In the genomic region with DNA sequence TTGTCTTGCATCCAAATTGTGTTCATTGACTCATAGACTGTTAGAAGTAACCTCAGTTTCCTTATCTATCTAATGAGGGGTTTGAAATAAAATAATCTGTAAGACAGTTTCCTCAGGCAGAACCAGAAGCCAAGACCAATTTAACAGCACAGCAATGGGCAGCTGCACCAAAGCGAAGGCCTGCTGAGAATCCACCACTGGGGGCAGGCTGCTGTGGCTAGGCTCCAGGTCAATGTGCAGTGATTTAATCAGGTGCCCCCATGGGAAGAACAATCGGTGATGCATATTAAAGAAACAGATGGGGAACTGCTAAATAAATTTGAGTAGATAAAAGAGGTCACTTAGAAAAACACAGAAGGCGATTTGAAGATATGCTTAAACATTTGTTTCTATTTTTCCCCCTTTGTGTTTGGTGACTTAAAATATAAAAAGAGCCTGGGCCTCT, we compare ENCODE assay signal across 9 cellular contexts. TPM values are rescaled to one million over a fixed set of nuclear protein-coding genes. Genes with fewer than 3 reads are reported as not detected.
DNase-seq lines count a peak whose midpoint lies in the region; ATAC-seq and TF ChIP-seq lines count a peak whose summit lies in the region.
"Had no signal": no experiment of that assay in that cellular context is flagged by ENCODE, and none has a peak within 500 bp of the region (broad histone marks: within the 10 kb centered on the region; RNA-seq: fewer than 3 reads in every experiment).

No MANE protein-coding gene starts in this region.

- CTCF ChIA-PET in MCF 10A (lab: Yijun Ruan, JAX), result interaction anchor here (0.6 to 1.2 kb wide), 6 partner anchors 20 to 125 kb away, joined by 3 to 4 read pairs (median 3); no protein-coding TSS in a partner anchor

- H3K4me3 Mint-ChIP-seq in MCF 10A (ENCODE audit: unreplicated experiment) (no peak overlapping the region), type B pancreatic cell (no peak overlapping the region)

- 39 to 48% methylated on average over 3 of the region's 3 CpGs for WGBS in heart right ventricle, 2 donors

- BruUV-seq in MCF 10A (replicated peaks; lab: Mats Ljungman, UMichigan), result no TSS peak

- POLR2A ChIA-PET in MCF 10A (lab: Yijun Ruan, JAX), result interaction anchor here (0.6 kb wide), 1 partner anchor 52 kb away, joined by 3 read pairs; no protein-coding TSS in a partner anchor

- peak in 7 of 8 donors; percentile 72 to 84 (median 81) for ATAC-seq in heart right ventricle
- ATAC-seq in HG03196 (IDR thresholded peaks at IDR 0.05; ENCODE audit: unreplicated experiment), result no peak
- ATAC-seq in GM18907 (IDR thresholded peaks at IDR 0.05; ENCODE audit: unreplicated experiment), result no peak

- DNase-seq in MCF 10A (ENCODE audit: unreplicated experiment) (peak; percentile 46), breast epithelium (ENCODE audit: low spot score in 2 of 2) (no peak), RPMI7951 (ENCODE audit: low read depth) (peak; percentile 36), heart right ventricle (peak; percentile 54 to 64), type B pancreatic cell (ENCODE audit: extremely low spot score, unreplicated experiment) (no peak)
- DNase-seq in effector CD8-positive, alpha-beta T cell (lab: John Stamatoyannopoulos, UW), result no peak

- H3K36me3 ChIP-seq in breast epithelium (no peaks in the 10 kb centered on the region), heart right ventricle (peaks cover 0 to 34% (median 7%) of the 10 kb centered on the region in 9 donors)

- H3K9me3 ChIP-seq in breast epithelium (no peaks in the 10 kb centered on the region), heart right ventricle (no peaks in the 10 kb centered on the region)

- no peaks in the 10 kb centered on the region for H3K9me3 Mint-ChIP-seq in MCF 10A (ENCODE audit: unreplicated experiment)
- H3K9me3 Mint-ChIP-seq in type B pancreatic cell, result no peaks in the 10 kb centered on the region

- no peaks in the 10 kb centered on the region for H3K27me3 Mint-ChIP-seq in MCF 10A (ENCODE audit: insufficient read depth, unreplicated experiment)
- H3K27me3 Mint-ChIP-seq in type B pancreatic cell, result no peaks in the 10 kb centered on the region

- no peaks in the 10 kb centered on the region for H3K27me3 ChIP-seq in breast epithelium
- no peaks in the 10 kb centered on the region for H3K27me3 ChIP-seq in heart right ventricle

- H3K4me1 Mint-ChIP-seq in MCF 10A (ENCODE audit: insufficient read depth, unreplicated experiment) (peaks cover 7% of the 10 kb centered on the region), type B pancreatic cell (ENCODE audit: unreplicated experiment) (peaks cover 21% of the 10 kb centered on the region)

- no peak overlapping the region for H3K27ac ChIP-seq in breast epithelium
- H3K27ac ChIP-seq in heart right ventricle, result no peak overlapping the region
- H3K27ac ChIP-seq: SK-N-MC had no signal

- H3K36me3 Mint-ChIP-seq in MCF 10A (ENCODE audit: insufficient read depth, unreplicated experiment), result peaks cover 9% of the 10 kb centered on the region
- no peaks in the 10 kb centered on the region for H3K36me3 Mint-ChIP-seq in type B pancreatic cell

- TF ChIP-seq CTCF in MCF 10A (IDR thresholded peaks at IDR 0.05; ENCODE audit: unreplicated experiment) (peak; percentile 32), breast epithelium (IDR thresholded peaks at IDR 0.05) (no peak), heart right ventricle (IDR thresholded peaks at IDR 0.05) (peak; percentile 44 to 75 (median 59)), type B pancreatic cell (conservative IDR thresholded peaks at IDR 0.05) (peak; percentile 75)

- intact Hi-C loops in MCF 10A (cut with micrococcal nuclease), result no loop called here
- intact Hi-C loops in breast epithelium (cut with DNase I; ENCODE audit: low total_unique reads), result no loop called here
- intact Hi-C loops in heart right ventricle (cut with DNase I), result no loop called here

- no peaks in the 10 kb centered on the region for H3K4me1 ChIP-seq in breast epithelium
- H3K4me1 ChIP-seq in heart right ventricle, result peaks cover 0 to 4% (median 0%) of the 10 kb centered on the region in 9 donors

- no peak overlapping the region for H3K27ac Mint-ChIP-seq in MCF 10A (ENCODE audit: low read depth, unreplicated experiment)
- peak overlapping the region; percentile 71 for H3K27ac Mint-ChIP-seq in type B pancreatic cell

- no peak for TF ChIP-seq POLR2A in breast epithelium (IDR thresholded peaks at IDR 0.05)

- H3K4me3 ChIP-seq in breast epithelium (no peak overlapping the region), heart right ventricle (no peak overlapping the region)
- H3K4me3 ChIP-seq: SK-N-MC had no signal

RNA-seq across cellular contexts. Expression of a gene that starts 28.0 kb away (rescaled TPM):
- 93.5 and 94.6 TPM in 2 replicates for total RNA-seq in MCF 10A (2022)
- total RNA-seq in breast epithelium, result 10 to 100 TPM; 24.9 to 31.4 (median 27.5) TPM
- total RNA-seq in RPMI7951 (2014; rRNA removed; shearing (Covaris generic)), result 58.2 and 63.9 TPM in 2 replicates
- 10 to 100 TPM; 15.2 to 28.7 (median 18.2) TPM for total RNA-seq in heart right ventricle
- 10 to 100 TPM in 1 of 2 donors, 1 to 10 TPM in 1; 5.4 to 21.6 TPM for polyA plus RNA-seq in heart right ventricle
- 49.0 and 83.2 TPM in 2 replicates for total RNA-seq in type B pancreatic cell (ENCODE audit: low replicate concordance)

RNA-seq across cellular contexts. Expression of a gene that starts 50.0 kb away (rescaled TPM):
- total RNA-seq in MCF 10A (2022) (2.8 and 5.3 TPM in 2 replicates), breast epithelium (10 to 100 TPM in 2 of 3 donors, 1 to 10 TPM in 1; 8.6 to 16.8 (median 11.5) TPM), heart right ventricle (1 to 10 TPM; 2.8 to 8.5 (median 5.1) TPM), type B pancreatic cell (ENCODE audit: low replicate concordance) (6.7 and 8.3 TPM in 2 replicates)
- total RNA-seq in RPMI7951 (2014; rRNA removed; shearing (Covaris generic)), result 4.1 and 4.8 TPM in 2 replicates
- polyA plus RNA-seq in heart right ventricle, result 1 to 10 TPM; 1.5 to 2.6 TPM

Comparison
In these comparisons a context has a peak if more than half of its experiments do, and no peak if none do; other contexts are left out.
1. DNase-seq: peak in MCF 10A (single experiment), RPMI7951 (single experiment) and heart right ventricle (2 of 2); none in breast epithelium (0 of 2), type B pancreatic cell (single experiment) and effector CD8-positive, alpha-beta T cell (single experiment).
2. CTCF ChIP-seq: peak in MCF 10A (single experiment), heart right ventricle (9 of 9) and type B pancreatic cell (single experiment); none in breast epithelium (0 of 3).
3. ATAC-seq: peak in heart right ventricle (7 of 8); none in HG03196 (single experiment) and GM18907 (single experiment).